ENCODE assay signal across 9 cellular contexts in genomic region chr19:5891938-5892771, GRCh38. TPM values are rescaled to one million over a fixed set of nuclear protein-coding genes. Genes with fewer than 3 reads are reported as not detected.
DNase-seq lines count a peak whose midpoint lies in the region; TF ChIP-seq lines count a peak whose summit lies in the region.
"Had no signal": no experiment of that assay in that cellular context is flagged by ENCODE, and none has a peak within 500 bp of the region (broad histone marks: within the 10 kb centered on the region; RNA-seq: fewer than 3 reads in every experiment).

No MANE protein-coding gene starts in this region.

- no peaks in the 10 kb centered on the region for H3K27me3 ChIP-seq in SJSA1 (replicated peaks)

- H3K36me3 ChIP-seq in SJSA1, result peaks cover 27% of the 10 kb centered on the region

- no peak overlapping the region for H3K27ac ChIP-seq in SJSA1

- no peak overlapping the region for H3K4me3 Mint-ChIP-seq in osteocyte (ENCODE audit: unreplicated experiment)

- no peaks in the 10 kb centered on the region for H3K9me3 ChIP-seq in SJSA1 (replicated peaks)

- H3K36me3 Mint-ChIP-seq in osteocyte (ENCODE audit: unreplicated experiment), result peaks cover 2% of the 10 kb centered on the region

- no peaks in the 10 kb centered on the region for H3K4me1 Mint-ChIP-seq in osteocyte (ENCODE audit: unreplicated experiment)

- H3K9me3 Mint-ChIP-seq in osteocyte (ENCODE audit: unreplicated experiment), result no peaks in the 10 kb centered on the region

- H3K27me3 Mint-ChIP-seq in osteocyte (ENCODE audit: unreplicated experiment), result no peaks in the 10 kb centered on the region

- peak; percentile 39 for DNase-seq in stimulated activated CD4-positive, alpha-beta T cell treated with anti-CD3 and anti-CD28 coated beads, Interleukin-15, amount 100 ng/mL, for 24 hours
- DNase-seq in stimulated activated CD4-positive, alpha-beta T cell treated with anti-CD3 and anti-CD28 coated beads, Interleukin-4, amount 100 ng/mL, for 24 hours, result no peak
- DNase-seq in SJSA1 (ENCODE audit: low read depth in 1 of 2, low spot score in 2 of 2) (peak; percentile 67 to 69), fibroblast of mammary gland (ENCODE audit: low read depth) (peak; percentile 35), osteocyte (ENCODE audit: extremely low spot score, unreplicated experiment) (no peak), KG1 (lab: John Stamatoyannopoulos, UW) (no peak), SKM-1 (lab: John Stamatoyannopoulos, UW; ENCODE audit: unreplicated experiment) (no peak), DMS153 (lab: John Stamatoyannopoulos, UW) (no peak)

- H3K4me3 ChIP-seq in SJSA1 (no peak overlapping the region), fibroblast of mammary gland (ENCODE audit: control insufficient read depth, low read depth, low read length) (no peak overlapping the region)

- no peak overlapping the region for H3K27ac Mint-ChIP-seq in osteocyte (ENCODE audit: unreplicated experiment)

- peaks cover 35% of the 10 kb centered on the region for H3K4me1 ChIP-seq in SJSA1 (replicated peaks)

- peak; percentile 60 for TF ChIP-seq CTCF in fibroblast of mammary gland (conservative IDR thresholded peaks at IDR 0.05; ENCODE audit: control insufficient read depth, insufficient read depth, low read depth, low read length)
- TF ChIP-seq CTCF in osteocyte (IDR thresholded peaks at IDR 0.05), result peak; percentile 72

RNA-seq across cellular contexts. Expression of gene NDUFA11, which starts 11.4 kb away (rescaled TPM):
- 385 and 703 TPM in 2 replicates for total RNA-seq in SJSA1 (2014; rRNA removed; shearing (Covaris generic))
- total RNA-seq in osteocyte, result 253 and 259 TPM in 2 replicates

RNA-seq across cellular contexts. Expression of gene VMAC, which starts 12.5 kb away (rescaled TPM):
- total RNA-seq in SJSA1 (2014; rRNA removed; shearing (Covaris generic)), result 1.9 and 3.2 TPM in 2 replicates
- total RNA-seq in osteocyte, result 10.0 and 10.7 TPM in 2 replicates

RNA-seq across cellular contexts. Expression of gene FUT5, which starts 21.8 kb away (rescaled TPM):
- total RNA-seq in SJSA1 (2014; rRNA removed; shearing (Covaris generic)), result not detected in 2 replicates
- not detected in 2 replicates for total RNA-seq in osteocyte
- total RNA-seq: dermis microvascular lymphatic vessel endothelial cell had no signal

RNA-seq across cellular contexts. Expression of gene CAPS, which starts 21.9 kb away (rescaled TPM):
- total RNA-seq in SJSA1 (2014; rRNA removed; shearing (Covaris generic)), result 0.78 and 1.4 TPM in 2 replicates
- total RNA-seq in osteocyte, result 14.4 and 15.6 TPM in 2 replicates

RNA-seq across cellular contexts. Expression of gene FUT3, which starts 40.9 kb away (rescaled TPM):
- not detected in 2 replicates for total RNA-seq in SJSA1 (2014; rRNA removed; shearing (Covaris generic))
- not detected in 2 replicates for total RNA-seq in osteocyte
- total RNA-seq: dermis microvascular lymphatic vessel endothelial cell had no signal

Comparison
In these comparisons a context has a peak if more than half of its experiments do, and no peak if none do; other contexts are left out.
1. DNase-seq: peak in stimulated activated CD4-positive, alpha-beta T cell treated with anti-CD3 and anti-CD28 coated beads, Interleukin-15, amount 100 ng/mL, for 24 hours (single experiment), SJSA1 (2 of 2) and fibroblast of mammary gland (single experiment); none in stimulated activated CD4-positive, alpha-beta T cell treated with anti-CD3 and anti-CD28 coated beads, Interleukin-4, amount 100 ng/mL, for 24 hours (single experiment), osteocyte (single experiment), KG1 (single experiment), SKM-1 (single experiment) and DMS153 (single experiment).